In the genomic region with DNA sequence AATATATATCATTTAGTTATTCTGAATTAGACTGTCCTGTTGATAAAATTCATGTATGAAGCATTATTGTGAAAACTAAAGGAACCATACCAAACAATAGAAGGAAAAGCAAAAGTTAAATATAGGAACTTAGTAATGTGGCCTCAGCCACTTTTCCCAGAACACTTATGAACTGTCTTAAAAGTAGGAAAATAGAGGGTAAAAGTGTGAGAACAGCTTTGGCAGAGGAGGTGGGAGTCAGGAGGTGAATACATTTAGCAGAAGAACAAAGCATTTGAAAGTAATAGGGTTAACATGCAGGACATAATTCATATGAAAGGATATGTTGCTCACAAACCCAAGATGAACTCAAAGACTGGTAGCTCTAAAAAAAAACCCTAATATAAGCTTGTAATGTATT, we compare ENCODE assay signal across 32 cellular contexts.
"Had no signal": no experiment of that assay in that cellular context is flagged by ENCODE, and none has a peak within 500 bp of the region (broad histone marks: within the 10 kb centered on the region; RNA-seq: fewer than 3 reads in every experiment).

No MANE protein-coding gene starts in this region.

- H3K36me3 ChIP-seq: ascending aorta, cardiac muscle cell had no signal

- H3K27me3 ChIP-seq: ascending aorta, cardiac muscle cell had no signal

- H3K9me3 ChIP-seq: ascending aorta had no signal

- H3K4me1 ChIP-seq: ascending aorta had no signal

- DNase-seq: activated CD4-positive, alpha-beta memory T cell treated with anti-CD3 and anti-CD28 coated beads, Interleukin-2, amount 10 ng/mL, durations not matched to agents 7 days and 5 days; activated CD4-positive, alpha-beta T cell treated with anti-CD3 and anti-CD28 coated beads for 1 hour; activated CD4-positive, alpha-beta T cell treated with anti-CD3 and anti-CD28 coated beads for 36 hours; activated CD4-positive, alpha-beta T cell treated with anti-CD3 and anti-CD28 coated beads for 48 hours; activated CD4-positive, alpha-beta T cell treated with anti-CD3 and anti-CD28 coated beads, Interleukin-2, amount 10 ng/mL, durations not matched to agents 7 days and 5 days; activated CD4-positive, alpha-beta T cell treated with anti-CD3 and anti-CD28 coated beads, Interleukin-2, amount 50 U/mL, for 48 hours; activated CD4-positive, CD25-positive, alpha-beta regulatory T cell; activated CD8-positive, alpha-beta memory T cell treated with anti-CD3 and anti-CD28 coated beads for 24 hours; activated CD8-positive, alpha-beta memory T cell treated with anti-CD3 and anti-CD28 coated beads, Interleukin-2, amount 10 ng/mL, durations not matched to agents 7 days and 5 days; activated CD8-positive, alpha-beta memory T cell treated with anti-CD3 and anti-CD28 coated beads, Interleukin-2, amount 50 U/mL, for 48 hours; activated CD8-positive, alpha-beta T cell treated with anti-CD3 and anti-CD28 coated beads, Interleukin-2, amount 10 ng/mL, durations not matched to agents 7 days and 5 days; activated effector memory CD4-positive, alpha-beta T cell treated with Interleukin-2 at 50 U/mL for 16 hours; activated gamma-delta T cell; activated naive CD4-positive, alpha-beta T cell treated with anti-CD3 and anti-CD28 coated beads, Interleukin-2, amount 10 ng/mL, durations not matched to agents 7 days and 5 days; activated naive CD4-positive, alpha-beta T cell treated with Interleukin-2 at 50 U/mL for 16 hours; activated naive CD8-positive, alpha-beta T cell treated with anti-CD3 and anti-CD28 coated beads, Interleukin-2, amount 10 ng/mL, durations not matched to agents 7 days and 5 days; activated naive CD8-positive, alpha-beta T cell treated with anti-CD3 and anti-CD28 coated beads, Interleukin-2, amount 50 U/mL, for 24 hours; activated T-cell treated with anti-CD3 and anti-CD28 coated beads, Interleukin-2, amount 50 U/mL, for 24 hours; activated T-cell treated with anti-CD3 and anti-CD28 coated beads, Interleukin-2, amount 50 U/mL, for 48 hours; amygdala; anterior cingulate cortex; caudate nucleus; cerebellar nuclear complex; T-helper 1 cell; T-helper 2 cell; T-helper 9 cell; WERI-Rb-1 had no signal

- H3K4me3 ChIP-seq: ascending aorta, cardiac muscle cell had no signal

- FAIRE-seq: bronchial epithelial cell had no signal

- ATAC-seq: activated CD4-positive, alpha-beta T cell treated with anti-CD3 and anti-CD28 coated beads for 36 hours; activated CD4-positive, CD25-positive, alpha-beta regulatory T cell treated with anti-CD3 and anti-CD28 coated beads, Interleukin-2, amount 50 U/mL, for 24 hours; activated CD8-positive, alpha-beta memory T cell treated with anti-CD3 and anti-CD28 coated beads, Interleukin-2, amount 10 ng/mL, durations not matched to agents 7 days and 5 days; activated CD8-positive, alpha-beta T cell treated with anti-CD3 and anti-CD28 coated beads, Interleukin-2, amount 10 ng/mL, durations not matched to agents 7 days and 5 days; activated naive CD8-positive, alpha-beta T cell treated with anti-CD3 and anti-CD28 coated beads, Interleukin-2, amount 50 U/mL, for 24 hours; WTC11 had no signal

- H3K27ac ChIP-seq: ascending aorta, cardiac muscle cell, WERI-Rb-1 had no signal
